8 cellular contexts compared by ENCODE assay signal in genomic region chr7:148962515-148962822, GRCh38.
DNase-seq lines count a peak whose midpoint lies in the region; ATAC-seq and TF ChIP-seq lines count a peak whose summit lies in the region.

No MANE protein-coding gene starts in this region.

- H3K4me1 Mint-ChIP-seq in activated naive CD4-positive, alpha-beta T cell treated with anti-CD3 and anti-CD28 coated beads for 36 hours (ENCODE audit: low read depth), result peaks cover 25% of the 10 kb centered on the region

- no peaks in the 10 kb centered on the region for H3F3A ChIP-seq in SU-DHL-6 (ENCODE audit: insufficient read depth)

- no peak for ATAC-seq in HG03135 (IDR thresholded peaks at IDR 0.05; ENCODE audit: unreplicated experiment)

- intact Hi-C loops in activated naive CD4-positive, alpha-beta T cell treated with anti-CD3 and anti-CD28 coated beads for 36 hours (cut with micrococcal nuclease), result loop anchor here (1.0 to 2.0 kb wide), 9 partner anchors 21 to 697 kb away; partner anchors contain the start of gene EZH2

- H3K36me3 Mint-ChIP-seq in activated naive CD4-positive, alpha-beta T cell treated with anti-CD3 and anti-CD28 coated beads for 36 hours (ENCODE audit: low read depth), result no peaks in the 10 kb centered on the region

- H3K4me3 ChIP-seq in SU-DHL-6 (ENCODE audit: insufficient read depth, low read length, poor library complexity, severe bottlenecking) (peak overlapping the region; percentile 52), iPS-15b (ENCODE audit: low read depth, low read length) (peak overlapping the region; percentile 60)

- DNase-seq in activated naive CD4-positive, alpha-beta T cell treated with anti-CD3 and anti-CD28 coated beads for 36 hours, result no peak
- no peak for DNase-seq in activated naive CD4-positive, alpha-beta T cell treated with anti-CD3 and anti-CD28 coated beads, Interleukin-2, amount 50 U/mL, for 16 hours
- no peak for DNase-seq in COLO829 (ENCODE audit: low spot score)
- no peak for DNase-seq in NCI-H2081 (lab: John Stamatoyannopoulos, UW)

- no peaks in the 10 kb centered on the region for H3K9me3 Mint-ChIP-seq in activated naive CD4-positive, alpha-beta T cell treated with anti-CD3 and anti-CD28 coated beads for 36 hours

- no peaks in the 10 kb centered on the region for H4K20me1 ChIP-seq in SU-DHL-6 (ENCODE audit: low read depth, low read length)

- H3K79me2 ChIP-seq in SU-DHL-6 (ENCODE audit: insufficient read depth, low read length), result no peaks in the 10 kb centered on the region

- no peaks in the 10 kb centered on the region for H3K27me3 ChIP-seq in SU-DHL-6 (ENCODE audit: low read length)
- H3K27me3 ChIP-seq in iPS-15b (ENCODE audit: control insufficient read depth, insufficient read depth, low read length), result no peaks in the 10 kb centered on the region

- CTCF ChIA-PET in activated naive CD4-positive, alpha-beta T cell treated with anti-CD3 and anti-CD28 coated beads for 36 hours (lab: Charles Lee), result interaction anchor here (0.7 to 2.4 kb wide), 26 partner anchors 21 to 700 kb away, joined by 3 to 19 read pairs (median 4); partner anchors contain the start of gene CUL1

- peak overlapping the region; percentile 95 for H3K27ac Mint-ChIP-seq in activated naive CD4-positive, alpha-beta T cell treated with anti-CD3 and anti-CD28 coated beads for 36 hours

- H3K9me3 ChIP-seq in SU-DHL-6 (ENCODE audit: insufficient read depth, low read length) (no peaks in the 10 kb centered on the region), iPS-15b (ENCODE audit: control insufficient read depth, insufficient read depth, low read length) (no peaks in the 10 kb centered on the region)

- TF ChIP-seq CTCF in SU-DHL-6 (IDR thresholded peaks at IDR 0.05; ENCODE audit: insufficient read depth, low read length, poor library complexity, severe bottlenecking), result no peak

- peak overlapping the region; percentile 62 for H3K4me2 ChIP-seq in SU-DHL-6 (ENCODE audit: low read depth, low read length, poor library complexity, severe bottlenecking)

- H3K9ac ChIP-seq in SU-DHL-6 (ENCODE audit: low read length) (peak overlapping the region; percentile 29), iPS-15b (ENCODE audit: low read depth, low read length) (no peak overlapping the region)

- H2AFZ ChIP-seq in SU-DHL-6 (ENCODE audit: low read depth, low read length, severe bottlenecking), result peak overlapping the region; percentile 70

- no peaks in the 10 kb centered on the region for H3K36me3 ChIP-seq in SU-DHL-6 (ENCODE audit: low read length)
- H3K36me3 ChIP-seq in iPS-15b (ENCODE audit: control insufficient read depth, insufficient read depth, low read length), result no peaks in the 10 kb centered on the region

- H3K27ac ChIP-seq in SU-DHL-6 (ENCODE audit: low read depth, low read length) (no peak overlapping the region), temporal lobe (ENCODE audit: low read depth, low read length) (peak overlapping the region; percentile 52)

- H3K27me3 Mint-ChIP-seq in activated naive CD4-positive, alpha-beta T cell treated with anti-CD3 and anti-CD28 coated beads for 36 hours (ENCODE audit: low read depth), result no peaks in the 10 kb centered on the region

- peak overlapping the region; percentile 91 for H3K4me3 Mint-ChIP-seq in activated naive CD4-positive, alpha-beta T cell treated with anti-CD3 and anti-CD28 coated beads for 36 hours

- H3K4me1 ChIP-seq in iPS-15b (ENCODE audit: control insufficient read depth, insufficient read depth, low read length), result no peaks in the 10 kb centered on the region

- H3K9me2 ChIP-seq in SU-DHL-6 (replicated peaks; ENCODE audit: insufficient read depth, low read length), result no peaks in the 10 kb centered on the region
